In the genomic region with DNA sequence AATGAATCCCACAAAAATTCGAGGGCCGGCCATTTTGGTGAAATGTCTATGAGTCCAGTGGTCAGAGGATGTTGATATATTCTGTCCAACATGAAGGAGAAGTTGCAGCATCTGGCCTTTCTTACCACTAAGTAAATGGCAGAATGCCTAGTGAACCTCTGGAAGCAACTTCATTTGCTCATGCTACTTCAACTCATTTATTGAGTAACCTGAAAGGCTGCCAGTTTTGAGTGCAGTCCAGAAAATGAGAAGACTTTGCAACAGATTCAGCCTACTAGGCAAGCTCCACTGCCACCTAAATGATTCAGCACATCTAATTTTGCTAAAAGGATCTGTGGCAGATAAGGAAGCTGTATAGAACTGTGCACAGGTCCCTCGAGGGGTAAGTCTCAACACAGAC, we compare ENCODE assay signal across 11 cellular contexts.
DNase-seq lines count a peak whose midpoint lies in the region; ATAC-seq and TF ChIP-seq lines count a peak whose summit lies in the region.
"Had no signal": no experiment of that assay in that cellular context is flagged by ENCODE, and none has a peak within 500 bp of the region (broad histone marks: within the 10 kb centered on the region; RNA-seq: fewer than 3 reads in every experiment).

No MANE protein-coding gene starts in this region.

- H3K79me2 ChIP-seq in Karpas-422 (ENCODE audit: low read length), result no peaks in the 10 kb centered on the region

- no peak overlapping the region for H3K4me3 Mint-ChIP-seq in MCF 10A (ENCODE audit: unreplicated experiment)

- no peaks in the 10 kb centered on the region for H3K9me3 ChIP-seq in right lobe of liver
- no peaks in the 10 kb centered on the region for H3K9me3 ChIP-seq in Karpas-422 (ENCODE audit: low read length)
- H3K9me3 ChIP-seq: heart left ventricle had no signal

- POLR2A ChIA-PET in MCF 10A (lab: Yijun Ruan, JAX), result interaction anchor here (0.6 to 1.8 kb wide), 14 partner anchors 9 to 283 kb away, joined by 3 to 19 read pairs (median 5); no protein-coding TSS in a partner anchor

- H3K4me1 Mint-ChIP-seq in MCF 10A (ENCODE audit: insufficient read depth, unreplicated experiment), result peaks cover 26% of the 10 kb centered on the region

- H3K27me3 ChIP-seq in right lobe of liver (no peaks in the 10 kb centered on the region), Karpas-422 (ENCODE audit: low read length) (no peaks in the 10 kb centered on the region)
- H3K27me3 ChIP-seq: heart left ventricle had no signal

- H2AFZ ChIP-seq in Karpas-422 (ENCODE audit: low read length), result no peak overlapping the region

- no peak for TF ChIP-seq POLR2A in right lobe of liver (IDR thresholded peaks at IDR 0.05)

- DNase-seq in AG10803 (ENCODE audit: low read depth), result peak; percentile 99
- DNase-seq in M059J (ENCODE audit: low read depth), result peak; percentile 86
- peak; percentile 96 for DNase-seq in MCF 10A (ENCODE audit: unreplicated experiment)
- DNase-seq in right lobe of liver, result peak in 1 of 3 donors; percentile 69
- no peak for DNase-seq in activated naive CD4-positive, alpha-beta T cell treated with anti-CD3 and anti-CD28 coated beads, Interleukin-2, amount 50 U/mL, for 16 hours
- DNase-seq in Karpas-422, result no peak
- DNase-seq: heart left ventricle; NCI-H510A; stimulated activated naive CD8-positive, alpha-beta T cell treated with anti-CD3 and anti-CD28 coated beads, Interleukin-15, Interleukin-2, amounts not matched to agents 100 U/mL and 50 U/mL, for 24 hours had no signal

- TF ChIP-seq CTCF in AG10803 (conservative IDR thresholded peaks at IDR 0.05; ENCODE audit: low read length) (no peak), MCF 10A (IDR thresholded peaks at IDR 0.05; ENCODE audit: unreplicated experiment) (no peak), right lobe of liver (IDR thresholded peaks at IDR 0.05) (no peak)

- H3K9me3 Mint-ChIP-seq in MCF 10A (ENCODE audit: unreplicated experiment), result no peaks in the 10 kb centered on the region

- intact Hi-C loops in MCF 10A (cut with micrococcal nuclease), result loop anchor here (1.0 kb wide), 1 partner anchor 27 kb away; no protein-coding TSS in a partner anchor
- intact Hi-C loops in right lobe of liver (cut with DNase I), result no loop called here

- H3K27ac Mint-ChIP-seq in MCF 10A (ENCODE audit: low read depth, unreplicated experiment), result no peak overlapping the region

- H4K20me1 ChIP-seq in Karpas-422 (ENCODE audit: insufficient read depth, low read depth, low read length), result no peaks in the 10 kb centered on the region

- peaks cover 0 to 7% (median 0%) of the 10 kb centered on the region in 4 donors for H3K4me1 ChIP-seq in right lobe of liver
- no peaks in the 10 kb centered on the region for H3K4me1 ChIP-seq in Karpas-422 (ENCODE audit: low read length)

- no peak overlapping the region for H3K9ac ChIP-seq in Karpas-422 (ENCODE audit: low read length)

- CTCF ChIA-PET in MCF 10A (lab: Yijun Ruan, JAX), result interaction anchor here (0.6 to 1.2 kb wide), 7 partner anchors 13 to 545 kb away, joined by 3 to 7 read pairs (median 4); no protein-coding TSS in a partner anchor

- H3K27me3 Mint-ChIP-seq in MCF 10A (ENCODE audit: insufficient read depth, unreplicated experiment), result no peaks in the 10 kb centered on the region

- H3K9me2 ChIP-seq in Karpas-422 (replicated peaks; ENCODE audit: insufficient read depth, low read length), result no peaks in the 10 kb centered on the region

- BruUV-seq in MCF 10A (replicated peaks; lab: Mats Ljungman, UMichigan), result no TSS peak

- no peak overlapping the region for H3K4me2 ChIP-seq in Karpas-422 (ENCODE audit: low read depth, low read length, poor library complexity, severe bottlenecking)

- 53% methylated on average over 3 of the region's 3 CpGs for WGBS in right lobe of liver (ENCODE audit: insufficient coverage, low coverage, low lambda C conversion rate, missing lambda C conversion rate)

- peak overlapping the region in 1 of 3 donors; percentile 31 for H3K27ac ChIP-seq in right lobe of liver
- H3K27ac ChIP-seq in Karpas-422 (ENCODE audit: low read length), result no peak overlapping the region
- H3K27ac ChIP-seq: heart left ventricle had no signal

- ATAC-seq in right lobe of liver (peak; percentile 45 to 90 (median 78)), GM18498 (IDR thresholded peaks at IDR 0.05; ENCODE audit: unreplicated experiment) (no peak), SK-N-SH treated with all-trans-retinoic acid at 6 μM for 48 hours (no peak)
- ATAC-seq: stimulated activated naive CD8-positive, alpha-beta T cell treated with anti-CD3 and anti-CD28 coated beads, Interleukin-15, Interleukin-2, amounts not matched to agents 100 U/mL and 50 U/mL, for 24 hours had no signal

- H3K36me3 ChIP-seq in right lobe of liver (no peaks in the 10 kb centered on the region), Karpas-422 (ENCODE audit: insufficient read depth, low read length) (no peaks in the 10 kb centered on the region)
- H3K36me3 ChIP-seq: heart left ventricle had no signal

- H3K4me3 ChIP-seq in AG10803 (ENCODE audit: low read length) (no peak overlapping the region), right lobe of liver (no peak overlapping the region), Karpas-422 (ENCODE audit: low read length) (no peak overlapping the region)
- H3K4me3 ChIP-seq: heart left ventricle had no signal

- H3K36me3 Mint-ChIP-seq in MCF 10A (ENCODE audit: insufficient read depth, unreplicated experiment), result no peaks in the 10 kb centered on the region

TF ChIP-seq in SK-N-SH treated with all-trans-retinoic acid at 6 μM for 48 hours, 23 proteins besides CTCF, POLR2A, EP300 and RAD21:
- no peak for TF ChIP-seq CSDC2 (CRISPR knock-in tag; IDR thresholded peaks at IDR 0.05)
- TF ChIP-seq, protein P1, sequence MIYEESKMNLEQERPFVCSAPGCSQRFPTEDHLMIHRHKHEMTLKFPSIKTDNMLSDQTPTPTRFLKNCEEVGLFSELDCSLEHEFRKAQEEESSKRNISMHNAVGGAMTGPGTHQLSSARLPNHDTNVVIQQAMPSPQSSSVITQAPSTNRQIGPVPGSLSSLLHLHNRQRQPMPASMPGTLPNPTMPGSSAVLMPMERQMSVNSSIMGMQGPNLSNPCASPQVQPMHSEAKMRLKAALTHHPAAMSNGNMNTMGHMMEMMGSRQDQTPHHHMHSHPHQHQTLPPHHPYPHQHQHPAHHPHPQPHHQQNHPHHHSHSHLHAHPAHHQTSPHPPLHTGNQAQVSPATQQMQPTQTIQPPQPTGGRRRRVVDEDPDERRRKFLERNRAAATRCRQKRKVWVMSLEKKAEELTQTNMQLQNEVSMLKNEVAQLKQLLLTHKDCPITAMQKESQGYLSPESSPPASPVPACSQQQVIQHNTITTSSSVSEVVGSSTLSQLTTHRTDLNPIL (CRISPR knock-in tag; IDR thresholded peaks at IDR 0.05; ENCODE audit: low read depth), result no peak
- TF ChIP-seq ESRRG (CRISPR knock-in tag; IDR thresholded peaks at IDR 0.05), result no peak
- no peak for TF ChIP-seq RARB (CRISPR knock-in tag; IDR thresholded peaks at IDR 0.05)
- TF ChIP-seq OSR1 (CRISPR knock-in tag; IDR thresholded peaks at IDR 0.05), result no peak
- TF ChIP-seq PPARA (CRISPR knock-in tag; IDR thresholded peaks at IDR 0.05; ENCODE audit: borderline replicate concordance), result no peak
- no peak for TF ChIP-seq ZNF8 (CRISPR knock-in tag; IDR thresholded peaks at IDR 0.05)
- no peak for TF ChIP-seq ISL1 (CRISPR knock-in tag; IDR thresholded peaks at IDR 0.05)
- TF ChIP-seq, protein P2, sequence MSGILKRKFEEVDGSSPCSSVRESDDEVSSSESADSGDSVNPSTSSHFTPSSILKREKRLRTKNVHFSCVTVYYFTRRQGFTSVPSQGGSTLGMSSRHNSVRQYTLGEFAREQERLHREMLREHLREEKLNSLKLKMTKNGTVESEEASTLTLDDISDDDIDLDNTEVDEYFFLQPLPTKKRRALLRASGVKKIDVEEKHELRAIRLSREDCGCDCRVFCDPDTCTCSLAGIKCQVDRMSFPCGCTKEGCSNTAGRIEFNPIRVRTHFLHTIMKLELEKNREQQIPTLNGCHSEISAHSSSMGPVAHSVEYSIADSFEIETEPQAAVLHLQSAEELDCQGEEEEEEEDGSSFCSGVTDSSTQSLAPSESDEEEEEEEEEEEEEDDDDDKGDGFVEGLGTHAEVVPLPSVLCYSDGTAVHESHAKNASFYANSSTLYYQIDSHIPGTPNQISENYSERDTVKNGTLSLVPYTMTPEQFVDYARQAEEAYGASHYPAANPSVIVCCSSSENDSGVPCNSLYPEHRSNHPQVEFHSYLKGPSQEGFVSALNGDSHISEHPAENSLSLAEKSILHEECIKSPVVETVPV (CRISPR knock-in tag; IDR thresholded peaks at IDR 0.05), result no peak

Comparison
In these comparisons a context has a peak if more than half of its experiments do, and no peak if none do; other contexts are left out.
1. DNase-seq: peak in AG10803 (single experiment), M059J (single experiment) and MCF 10A (single experiment); none in activated naive CD4-positive, alpha-beta T cell treated with anti-CD3 and anti-CD28 coated beads, Interleukin-2, amount 50 U/mL, for 16 hours (single experiment) and Karpas-422 (single experiment).
2. ATAC-seq: peak in right lobe of liver (4 of 4); none in GM18498 (single experiment) and SK-N-SH treated with all-trans-retinoic acid at 6 μM for 48 hours (single experiment).